Comparison of ENCODE assay signal across 24 cellular contexts in the genomic region with DNA sequence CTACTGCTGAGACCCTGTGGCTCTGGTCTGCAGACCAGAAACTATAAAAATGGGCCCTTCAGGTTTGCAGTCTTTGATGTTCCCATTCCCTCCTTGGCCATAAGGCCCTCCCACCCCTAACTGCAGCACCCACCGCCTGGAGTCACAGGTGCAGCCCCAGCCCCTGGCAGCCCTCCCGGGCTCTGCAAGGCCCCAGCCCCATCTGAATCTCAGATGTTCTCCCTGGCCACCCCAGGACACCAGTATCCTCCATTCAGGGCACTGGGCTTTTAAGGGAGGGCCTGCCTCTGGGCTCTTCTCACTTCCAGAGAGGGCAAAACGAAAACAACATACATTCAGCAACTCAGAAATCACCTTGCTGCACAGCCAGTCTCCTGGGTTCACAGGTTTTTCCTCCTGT.
DNase-seq lines count a peak whose midpoint lies in the region; ATAC-seq, FAIRE-seq and TF ChIP-seq lines count a peak whose summit lies in the region.
"Had no signal": no experiment of that assay in that cellular context is flagged by ENCODE, and none has a peak within 500 bp of the region (broad histone marks: within the 10 kb centered on the region; RNA-seq: fewer than 3 reads in every experiment).

No MANE protein-coding gene starts in this region.

- no peak overlapping the region for H2BK120ac ChIP-seq in H1 (replicated peaks; ENCODE audit: low read depth, low read length)

- no peaks in the 10 kb centered on the region for H3K9me3 Mint-ChIP-seq in activated CD8-positive, alpha-beta T cell treated with anti-CD3 and anti-CD28 coated beads, Interleukin-2, amount 10 ng/mL, durations not matched to agents 7 days and 5 days (ENCODE audit: insufficient read depth)
- no peaks in the 10 kb centered on the region for H3K9me3 Mint-ChIP-seq in activated CD8-positive, alpha-beta T cell treated with anti-CD3 and anti-CD28 coated beads for 36 hours
- no peaks in the 10 kb centered on the region for H3K9me3 Mint-ChIP-seq in mesothelial cell of epicardium
- H3K9me3 Mint-ChIP-seq: CD8-positive, alpha-beta T cell; GM23338 had no signal

- H3K18ac ChIP-seq in H1 (ENCODE audit: extremely low read depth, low read length), result no peak overlapping the region

- H3K27me3 Mint-ChIP-seq in activated CD8-positive, alpha-beta T cell treated with anti-CD3 and anti-CD28 coated beads, Interleukin-2, amount 10 ng/mL, durations not matched to agents 7 days and 5 days (ENCODE audit: low read depth), result peaks cover 11% of the 10 kb centered on the region
- no peaks in the 10 kb centered on the region for H3K27me3 Mint-ChIP-seq in activated CD8-positive, alpha-beta T cell treated with anti-CD3 and anti-CD28 coated beads for 36 hours
- H3K27me3 Mint-ChIP-seq in mesothelial cell of epicardium (ENCODE audit: low read depth), result peaks cover 12% of the 10 kb centered on the region

- H2AFZ ChIP-seq in H1 (ENCODE audit: low read length), result 0 out of 2 replicates have a peak overlapping the region, but pooled peaks have one; percentile 38
- H2AFZ ChIP-seq: GM23338 had no signal

- H3K79me1 ChIP-seq in H1 (ENCODE audit: low read depth, low read length), result no peaks in the 10 kb centered on the region

- no peak overlapping the region for H3K56ac ChIP-seq in H1 (replicated peaks; ENCODE audit: insufficient read length, low read depth, low read length)

- H4K20me1 ChIP-seq in BLaER1 (no peaks in the 10 kb centered on the region), H1 (replicated peaks in 1 of 2; ENCODE audit: control insufficient read depth in 1 of 2, insufficient read depth in 2 of 2, low read length in 2 of 2) (no peaks in the 10 kb centered on the region)

- POLR2A ChIA-PET in activated CD8-positive, alpha-beta T cell treated with anti-CD3 and anti-CD28 coated beads, Interleukin-2, amount 10 ng/mL, durations not matched to agents 7 days and 5 days (lab: Charles Lee), result no interaction called here
- POLR2A ChIA-PET in activated CD8-positive, alpha-beta T cell treated with anti-CD3 and anti-CD28 coated beads for 36 hours (lab: Charles Lee), result no interaction called here
- POLR2A ChIA-PET in H1 (lab: Charles Lee; ENCODE audit: partially characterized antibody), result no interaction called here

- H3K36me3 ChIP-seq in BLaER1 (no peaks in the 10 kb centered on the region), H1 (ENCODE audit: control insufficient read depth in 2 of 4, insufficient read depth in 4 of 4, low read length in 3 of 4) (no peaks in the 10 kb centered on the region)

- no peak overlapping the region for H2BK15ac ChIP-seq in H1 (ENCODE audit: low read length)

- no peak overlapping the region for H2AK5ac ChIP-seq in H1 (ENCODE audit: low read depth, low read length)

- peak overlapping the region; percentile 6; the same call in 1 of the 2 replicates for H3K4me2 ChIP-seq in BLaER1
- H3K4me2 ChIP-seq in H1 (ENCODE audit: insufficient read depth in 1 of 2, low read depth in 2 of 2, low read length in 2 of 2), result no peak overlapping the region
- H3K4me2 ChIP-seq: GM23338, KMS-11 had no signal

- H3K4me3 ChIP-seq in BLaER1 (no peak overlapping the region), H1 (ENCODE audit: extremely low read depth in 1 of 4, insufficient read depth in 2 of 4, low read depth in 3 of 4, low read length in 4 of 4) (no peak overlapping the region)
- H3K4me3 ChIP-seq: GM23338 had no signal

- TF ChIP-seq EP300 in H1 (IDR thresholded peaks at IDR 0.05; ENCODE audit: borderline replicate concordance in 1 of 2, low read depth in 2 of 2, low read length in 2 of 2), result no peak

- no peak overlapping the region for H2BK20ac ChIP-seq in H1 (ENCODE audit: low read length)

- no peak overlapping the region for H3K4me3 Mint-ChIP-seq in activated CD8-positive, alpha-beta T cell treated with anti-CD3 and anti-CD28 coated beads, Interleukin-2, amount 10 ng/mL, durations not matched to agents 7 days and 5 days
- H3K4me3 Mint-ChIP-seq in activated CD8-positive, alpha-beta T cell treated with anti-CD3 and anti-CD28 coated beads for 36 hours, result no peak overlapping the region
- no peak overlapping the region for H3K4me3 Mint-ChIP-seq in mesothelial cell of epicardium
- H3K4me3 Mint-ChIP-seq: CD8-positive, alpha-beta T cell; GM23338 had no signal

- H3K27ac Mint-ChIP-seq in activated CD8-positive, alpha-beta T cell treated with anti-CD3 and anti-CD28 coated beads, Interleukin-2, amount 10 ng/mL, durations not matched to agents 7 days and 5 days, result no peak overlapping the region
- no peak overlapping the region for H3K27ac Mint-ChIP-seq in activated CD8-positive, alpha-beta T cell treated with anti-CD3 and anti-CD28 coated beads for 36 hours
- H3K27ac Mint-ChIP-seq in mesothelial cell of epicardium, result no peak overlapping the region
- H3K27ac Mint-ChIP-seq: CD8-positive, alpha-beta T cell; GM23338 had no signal

- ATAC-seq in activated CD8-positive, alpha-beta T cell treated with anti-CD3 and anti-CD28 coated beads, Interleukin-2, amount 10 ng/mL, durations not matched to agents 7 days and 5 days, result no peak
- ATAC-seq in activated CD8-positive, alpha-beta T cell treated with anti-CD3 and anti-CD28 coated beads for 36 hours, result no peak
- ATAC-seq in left colon, result no peak
- ATAC-seq: CD8-positive, alpha-beta T cell; GM23338; HCT116; Panc1 had no signal

- no peaks in the 10 kb centered on the region for H3K79me2 ChIP-seq in H1 (ENCODE audit: control insufficient read depth in 1 of 2, insufficient read depth in 2 of 2, low read length in 2 of 2)

- H3K4me1 ChIP-seq in BLaER1 (peaks cover 21% of the 10 kb centered on the region), H1 (replicated peaks in 1 of 4; ENCODE audit: control insufficient read depth in 3 of 4, insufficient read depth in 4 of 4, low read length in 3 of 4) (no peaks in the 10 kb centered on the region; a peak in 1 of 7 replicates)

- H3K36me3 Mint-ChIP-seq in activated CD8-positive, alpha-beta T cell treated with anti-CD3 and anti-CD28 coated beads, Interleukin-2, amount 10 ng/mL, durations not matched to agents 7 days and 5 days (ENCODE audit: low read depth), result no peaks in the 10 kb centered on the region
- no peaks in the 10 kb centered on the region for H3K36me3 Mint-ChIP-seq in activated CD8-positive, alpha-beta T cell treated with anti-CD3 and anti-CD28 coated beads for 36 hours (ENCODE audit: low read depth)
- H3K36me3 Mint-ChIP-seq in mesothelial cell of epicardium, result no peaks in the 10 kb centered on the region
- H3K36me3 Mint-ChIP-seq: CD8-positive, alpha-beta T cell had no signal

- H3K14ac ChIP-seq in H1 (ENCODE audit: insufficient read length), result no peak overlapping the region

- no peak overlapping the region for H4K91ac ChIP-seq in H1 (replicated peaks; ENCODE audit: insufficient read length, low read length)

- intact Hi-C loops in activated CD8-positive, alpha-beta T cell treated with anti-CD3 and anti-CD28 coated beads for 36 hours (cut with micrococcal nuclease), result loop anchor here (10.0 kb wide), 1 partner anchor 56 kb away; no protein-coding TSS in a partner anchor
- intact Hi-C loops in left colon (cut with DNase I, micrococcal nuclease), result no loop called here

- H4K8ac ChIP-seq in H1 (ENCODE audit: extremely low read depth, insufficient read depth, low read length), result no peak overlapping the region

- TF ChIP-seq CTCF in activated CD8-positive, alpha-beta T cell treated with anti-CD3 and anti-CD28 coated beads for 36 hours (IDR thresholded peaks at IDR 0.05), result no peak
- no peak for TF ChIP-seq CTCF in H1 (IDR thresholded peaks at IDR 0.05; ENCODE audit: control extremely low read depth in 1 of 3, insufficient read depth in 1 of 3, low read depth in 1 of 3, low read length in 3 of 3)
- TF ChIP-seq CTCF in mesothelial cell of epicardium (IDR thresholded peaks at IDR 0.05; ENCODE audit: unreplicated experiment), result no peak

- H3K4ac ChIP-seq in H1 (replicated peaks; ENCODE audit: insufficient read length, low read depth, low read length), result no peak overlapping the region

- H3K9ac ChIP-seq in BLaER1 (no peak overlapping the region), H1 (replicated peaks in 1 of 4; ENCODE audit: extremely low read depth in 1 of 4, low read depth in 3 of 4, low read length in 3 of 4) (no peak overlapping the region)
- H3K9ac ChIP-seq: KMS-11 had no signal

- TF ChIP-seq RAD21 in H1 (IDR thresholded peaks at IDR 0.05 in 1 of 2, conservative IDR thresholded peaks at IDR 0.05 in 1 of 2; ENCODE audit: low read depth in 2 of 2, low read length in 2 of 2), result no peak

- H4K5ac ChIP-seq in H1 (ENCODE audit: insufficient read length, low read depth, low read length), result no peak overlapping the region

- no peaks in the 10 kb centered on the region for H3K23me2 ChIP-seq in H1 (ENCODE audit: low read depth, low read length)

- 82% methylated on average over 3 of the region's 3 CpGs; no CpG with 5 or more reads in 1 of the 2 experiments for WGBS in H1 (ENCODE audit: extremely low coverage in 1 of 2, insufficient coverage in 1 of 2, insufficient read length in 1 of 2, insufficient replicate concordance in 2 of 2, low coverage in 1 of 2, low lambda C conversion rate in 2 of 2, missing lambda C conversion rate in 1 of 2), 2 experiments

- H3K27ac ChIP-seq in BLaER1 (no peak overlapping the region), H1 (ENCODE audit: low read depth, low read length) (no peak overlapping the region)
- H3K27ac ChIP-seq: KMS-11 had no signal

- H2BK5ac ChIP-seq in H1 (ENCODE audit: low read depth, low read length), result no peak overlapping the region

- no peak overlapping the region for H2BK12ac ChIP-seq in H1 (ENCODE audit: low read depth, low read length)

- H3K23ac ChIP-seq in H1 (ENCODE audit: insufficient read length), result no peak overlapping the region

- peak; percentile 8 for DNase-seq in activated CD8-positive, alpha-beta T cell treated with anti-CD3 and anti-CD28 coated beads, Interleukin-2, amount 10 ng/mL, durations not matched to agents 7 days and 5 days
- DNase-seq in activated CD8-positive, alpha-beta T cell treated with anti-CD3 and anti-CD28 coated beads for 36 hours, result no peak
- DNase-seq in H1 (ENCODE audit: low read depth in 1 of 2, low spot score in 2 of 2), result peak in 1 of 2 experiments; percentile 31
- peak; percentile 12 to 33 for DNase-seq in mesothelial cell of epicardium (ENCODE audit: low spot score in 2 of 2, unreplicated experiment in 2 of 2)
- DNase-seq in SIG-M5 treated with dmso at 0.1 percent for 504 hours (lab: John Stamatoyannopoulos, UW; ENCODE audit: unreplicated experiment), result no peak
- DNase-seq in NCI-H510A (lab: John Stamatoyannopoulos, UW), result no peak
- DNase-seq in left colon, result no peak
- DNase-seq: 8988T, C1 segment of cervical spinal cord, DND-41, IMR-90, NCI-H1092 treated with DMSO at 0.1 percent for 48 hours, NCI-H1436 treated with DMSO at 0.1 percent for 48 hours, NCI-H2029, NCI-H345, NCI-H524 treated with DMSO at 0.1 percent for 48 hours, NCI-H82 had no signal

- no peaks in the 10 kb centered on the region for H3K9me3 ChIP-seq in BLaER1
- H3K9me3 ChIP-seq in H1 (ENCODE audit: insufficient read depth in 2 of 2, low read depth in 1 of 2, low read length in 1 of 2), result no peaks in the 10 kb centered on the region

- no peak for FAIRE-seq in H1 (lab: Jason Lieb, UNC)
- FAIRE-seq: GM12892 had no signal

- CTCF ChIA-PET in activated CD8-positive, alpha-beta T cell treated with anti-CD3 and anti-CD28 coated beads, Interleukin-2, amount 10 ng/mL, durations not matched to agents 7 days and 5 days (lab: Charles Lee), result no interaction called here
- CTCF ChIA-PET in activated CD8-positive, alpha-beta T cell treated with anti-CD3 and anti-CD28 coated beads for 36 hours (lab: Charles Lee), result no interaction called here
- CTCF ChIA-PET in H1 (lab: Charles Lee; ENCODE audit: partially characterized antibody), result interaction anchor here (1.2 kb wide), 1 partner anchor 106 kb away, joined by 3 read pairs; no protein-coding TSS in a partner anchor

- no peaks in the 10 kb centered on the region for H3K4me1 Mint-ChIP-seq in activated CD8-positive, alpha-beta T cell treated with anti-CD3 and anti-CD28 coated beads, Interleukin-2, amount 10 ng/mL, durations not matched to agents 7 days and 5 days (ENCODE audit: low read depth)
- H3K4me1 Mint-ChIP-seq in activated CD8-positive, alpha-beta T cell treated with anti-CD3 and anti-CD28 coated beads for 36 hours (ENCODE audit: low read depth), result no peaks in the 10 kb centered on the region
- no peaks in the 10 kb centered on the region for H3K4me1 Mint-ChIP-seq in mesothelial cell of epicardium

- TF ChIP-seq POLR2A in H1 (IDR thresholded peaks at IDR 0.05; ENCODE audit: control extremely low read depth in 1 of 2, low read depth in 2 of 2, low read length in 2 of 2), result no peak

- H3K27me3 ChIP-seq in BLaER1 (no peaks in the 10 kb centered on the region), H1 (replicated peaks in 1 of 4; ENCODE audit: control insufficient read depth in 3 of 4, extremely low read depth in 1 of 4, insufficient read depth in 3 of 4, low read length in 3 of 4) (no peaks in the 10 kb centered on the region)

Comparison
In these comparisons a context has a peak if more than half of its experiments do, and no peak if none do; other contexts are left out.
1. DNase-seq: peak in activated CD8-positive, alpha-beta T cell treated with anti-CD3 and anti-CD28 coated beads, Interleukin-2, amount 10 ng/mL, durations not matched to agents 7 days and 5 days (single experiment) and mesothelial cell of epicardium (2 of 2); none in activated CD8-positive, alpha-beta T cell treated with anti-CD3 and anti-CD28 coated beads for 36 hours (single experiment), SIG-M5 treated with dmso at 0.1 percent for 504 hours (single experiment), NCI-H510A (single experiment) and left colon (0 of 2).